In genomic region chr2:1653137-1653789, GRCh38 we compare ENCODE assay signal across 10 cellular contexts.
DNase-seq lines count a peak whose midpoint lies in the region; ATAC-seq and TF ChIP-seq lines count a peak whose summit lies in the region.
"Had no signal": no experiment of that assay in that cellular context is flagged by ENCODE, and none has a peak within 500 bp of the region (broad histone marks: within the 10 kb centered on the region; RNA-seq: fewer than 3 reads in every experiment).

No MANE protein-coding gene starts in this region.

- no peaks in the 10 kb centered on the region for H3K36me3 Mint-ChIP-seq in activated CD8-positive, alpha-beta memory T cell treated with anti-CD3 and anti-CD28 coated beads, Interleukin-2, amount 10 ng/mL, durations not matched to agents 7 days and 5 days
- no peaks in the 10 kb centered on the region for H3K36me3 Mint-ChIP-seq in activated T-cell treated with anti-CD3 and anti-CD28 coated beads, Interleukin-2, amount 50 U/mL, for 72 hours (ENCODE audit: insufficient read depth in 2 of 2)

- H3K4me1 Mint-ChIP-seq in activated CD8-positive, alpha-beta memory T cell treated with anti-CD3 and anti-CD28 coated beads, Interleukin-2, amount 10 ng/mL, durations not matched to agents 7 days and 5 days = no peaks in the 10 kb centered on the region
- H3K4me1 Mint-ChIP-seq in activated T-cell treated with anti-CD3 and anti-CD28 coated beads, Interleukin-2, amount 50 U/mL, for 72 hours (ENCODE audit: low read depth) = no peaks in the 10 kb centered on the region

- ATAC-seq in right lobe of liver = peak in 3 of 4 donors; percentile 3 to 19 (median 16)
- peak; percentile 88 for ATAC-seq in thoracic aorta (ENCODE audit: insufficient number of reproducible peaks, low FRiP score, low read depth)
- ATAC-seq in activated CD8-positive, alpha-beta memory T cell treated with anti-CD3 and anti-CD28 coated beads, Interleukin-2, amount 10 ng/mL, durations not matched to agents 7 days and 5 days = no peak
- ATAC-seq in activated T-cell treated with anti-CD3 and anti-CD28 coated beads, Interleukin-2, amount 50 U/mL, for 72 hours (replicated peaks in 1 of 2) = no peak
- ATAC-seq in HG02610 (IDR thresholded peaks at IDR 0.05; ENCODE audit: unreplicated experiment) = no peak
- ATAC-seq: effector memory CD8-positive, alpha-beta T cell; GM12878 had no signal

- H3K4me3 ChIP-seq in right lobe of liver (no peak overlapping the region), thoracic aorta (peak overlapping the region; percentile 43), colonic mucosa (no peak overlapping the region)
- H3K4me3 ChIP-seq: GM12878 had no signal

- WGBS in right lobe of liver (ENCODE audit: insufficient coverage, low coverage, low lambda C conversion rate, missing lambda C conversion rate) = 49% methylated on average over 11 of the region's 20 CpGs

- no peaks in the 10 kb centered on the region for H3K27me3 Mint-ChIP-seq in activated CD8-positive, alpha-beta memory T cell treated with anti-CD3 and anti-CD28 coated beads, Interleukin-2, amount 10 ng/mL, durations not matched to agents 7 days and 5 days
- H3K27me3 Mint-ChIP-seq in activated T-cell treated with anti-CD3 and anti-CD28 coated beads, Interleukin-2, amount 50 U/mL, for 72 hours (ENCODE audit: low read depth) = no peaks in the 10 kb centered on the region
- H3K27me3 Mint-ChIP-seq: effector memory CD8-positive, alpha-beta T cell had no signal

- TF ChIP-seq EP300 in Ishikawa (IDR thresholded peaks at IDR 0.05; ENCODE audit: borderline replicate concordance) = peak; percentile 99

- no peak for TF ChIP-seq POLR2A in right lobe of liver (IDR thresholded peaks at IDR 0.05)

- H3K36me3 ChIP-seq in right lobe of liver = no peaks in the 10 kb centered on the region
- H3K36me3 ChIP-seq in thoracic aorta = peaks cover 10% of the 10 kb centered on the region
- H3K36me3 ChIP-seq in colonic mucosa = no peaks in the 10 kb centered on the region

- TF ChIP-seq RAD21 in Ishikawa (IDR thresholded peaks at IDR 0.05; ENCODE audit: low read depth) = peak; percentile 2; the same call in 1 of the 2 replicates

- H3K4me1 ChIP-seq in right lobe of liver (no peaks in the 10 kb centered on the region), thoracic aorta (ENCODE audit: control insufficient read depth in 1 of 2, low read depth in 2 of 2) (peaks cover 47 to 84% of the 10 kb centered on the region in 2 donors), colonic mucosa (no peaks in the 10 kb centered on the region)

- H3K9me3 ChIP-seq in right lobe of liver = no peaks in the 10 kb centered on the region
- no peaks in the 10 kb centered on the region for H3K9me3 ChIP-seq in thoracic aorta
- no peaks in the 10 kb centered on the region for H3K9me3 ChIP-seq in colonic mucosa

- H3K9me3 Mint-ChIP-seq in activated CD8-positive, alpha-beta memory T cell treated with anti-CD3 and anti-CD28 coated beads, Interleukin-2, amount 10 ng/mL, durations not matched to agents 7 days and 5 days (ENCODE audit: low read depth) = no peaks in the 10 kb centered on the region
- no peaks in the 10 kb centered on the region for H3K9me3 Mint-ChIP-seq in activated T-cell treated with anti-CD3 and anti-CD28 coated beads, Interleukin-2, amount 50 U/mL, for 72 hours

- no peak for TF ChIP-seq CTCF in right lobe of liver (IDR thresholded peaks at IDR 0.05)
- no peak for TF ChIP-seq CTCF in thoracic aorta (IDR thresholded peaks at IDR 0.05)
- no peak for TF ChIP-seq CTCF in colonic mucosa (IDR thresholded peaks at IDR 0.05)

- no peak overlapping the region for H3K9ac ChIP-seq in colonic mucosa (ENCODE audit: low read depth in 2 of 2, low read length in 2 of 2)

- intact Hi-C loops in right lobe of liver (cut with DNase I) = no loop called here
- intact Hi-C loops in colonic mucosa (cut with DNase I) = no loop called here

- H3K27me3 ChIP-seq in right lobe of liver = no peaks in the 10 kb centered on the region
- H3K27me3 ChIP-seq in thoracic aorta (replicated peaks; ENCODE audit: insufficient read depth) = no peaks in the 10 kb centered on the region
- no peaks in the 10 kb centered on the region for H3K27me3 ChIP-seq in colonic mucosa

- H3K27ac ChIP-seq in right lobe of liver (peak overlapping the region in 2 of 3 donors; percentile 9 to 31), thoracic aorta (peak overlapping the region; percentile 94 to 95), colonic mucosa (no peak overlapping the region)

- H3K27ac Mint-ChIP-seq in activated CD8-positive, alpha-beta memory T cell treated with anti-CD3 and anti-CD28 coated beads, Interleukin-2, amount 10 ng/mL, durations not matched to agents 7 days and 5 days = no peak overlapping the region
- H3K27ac Mint-ChIP-seq in activated T-cell treated with anti-CD3 and anti-CD28 coated beads, Interleukin-2, amount 50 U/mL, for 72 hours = no peak overlapping the region
- H3K27ac Mint-ChIP-seq: effector memory CD8-positive, alpha-beta T cell had no signal

- CTCF ChIA-PET in activated CD8-positive, alpha-beta memory T cell treated with anti-CD3 and anti-CD28 coated beads, Interleukin-2, amount 10 ng/mL, durations not matched to agents 7 days and 5 days (lab: Charles Lee) = no interaction called here

- H3K4me3 Mint-ChIP-seq in activated CD8-positive, alpha-beta memory T cell treated with anti-CD3 and anti-CD28 coated beads, Interleukin-2, amount 10 ng/mL, durations not matched to agents 7 days and 5 days = no peak overlapping the region
- no peak overlapping the region for H3K4me3 Mint-ChIP-seq in activated T-cell treated with anti-CD3 and anti-CD28 coated beads, Interleukin-2, amount 50 U/mL, for 72 hours
- H3K4me3 Mint-ChIP-seq: effector memory CD8-positive, alpha-beta T cell had no signal

- peak; percentile 64 for DNase-seq in dedifferentiated amniotic fluid mesenchymal stem cell (ENCODE audit: extremely low spot score)
- DNase-seq in right lobe of liver = peak in 1 of 3 donors; percentile 42
- DNase-seq in thoracic aorta (ENCODE audit: low spot score) = peak; percentile 87
- no peak for DNase-seq in activated CD8-positive, alpha-beta memory T cell treated with anti-CD3 and anti-CD28 coated beads, Interleukin-2, amount 10 ng/mL, durations not matched to agents 7 days and 5 days
- DNase-seq in colonic mucosa = no peak
- no peak for DNase-seq in activated T-cell treated with anti-CD3 and anti-CD28 coated beads, Interleukin-2, amount 50 U/mL, for 72 hours
- DNase-seq: effector memory CD8-positive, alpha-beta T cell had no signal

TF ChIP-seq in Ishikawa, 13 proteins besides CTCF, POLR2A, EP300 and RAD21:
- TF ChIP-seq CEBPB (IDR thresholded peaks at IDR 0.05) = peak; percentile 97
- TF ChIP-seq EGR1 (IDR thresholded peaks at IDR 0.05) = no peak
- TF ChIP-seq REST (IDR thresholded peaks at IDR 0.05; ENCODE audit: low read depth) = no peak
- TF ChIP-seq YY1 (IDR thresholded peaks at IDR 0.05; ENCODE audit: low read depth) = peak; percentile 75
- peak; percentile 85 for TF ChIP-seq MAX (IDR thresholded peaks at IDR 0.05)
- peak; percentile 10; the same call in 1 of the 2 replicates for TF ChIP-seq USF1 (IDR thresholded peaks at IDR 0.05)
- peak; percentile 99 for TF ChIP-seq FOXM1 (IDR thresholded peaks at IDR 0.05; ENCODE audit: borderline replicate concordance, low read depth)
- peak; percentile 96 for TF ChIP-seq TEAD4 (IDR thresholded peaks at IDR 0.05)
- TF ChIP-seq CREB1 (IDR thresholded peaks at IDR 0.05; ENCODE audit: low read depth) = no peak
- TF ChIP-seq ZBTB7A (IDR thresholded peaks at IDR 0.05; ENCODE audit: low read depth) = no peak
- TF ChIP-seq NFIC (IDR thresholded peaks at IDR 0.05) = peak; percentile 97
- TF ChIP-seq TCF12 (IDR thresholded peaks at IDR 0.05; ENCODE audit: low read depth) = peak; percentile 99
- TF ChIP-seq TAF1 (IDR thresholded peaks at IDR 0.05; ENCODE audit: low read depth) = peak; percentile 37; the same call in 1 of the 2 replicates

Comparison
In these comparisons a context has a peak if more than half of its experiments do, and no peak if none do; other contexts are left out.
1. DNase-seq: peak in dedifferentiated amniotic fluid mesenchymal stem cell (single experiment) and thoracic aorta (single experiment); none in activated CD8-positive, alpha-beta memory T cell treated with anti-CD3 and anti-CD28 coated beads, Interleukin-2, amount 10 ng/mL, durations not matched to agents 7 days and 5 days (single experiment), colonic mucosa (single experiment) and activated T-cell treated with anti-CD3 and anti-CD28 coated beads, Interleukin-2, amount 50 U/mL, for 72 hours (0 of 2).
2. ATAC-seq: peak in right lobe of liver (3 of 4) and thoracic aorta (single experiment); none in activated CD8-positive, alpha-beta memory T cell treated with anti-CD3 and anti-CD28 coated beads, Interleukin-2, amount 10 ng/mL, durations not matched to agents 7 days and 5 days (single experiment), activated T-cell treated with anti-CD3 and anti-CD28 coated beads, Interleukin-2, amount 50 U/mL, for 72 hours (0 of 2) and HG02610 (single experiment).